23 cellular contexts compared by ENCODE assay signal in genomic region chr4:109952612-109953011, GRCh38. TPM values are rescaled to one million over a fixed set of nuclear protein-coding genes. Genes with fewer than 3 reads are reported as not detected.
DNase-seq lines count a peak whose midpoint lies in the region; ATAC-seq and TF ChIP-seq lines count a peak whose summit lies in the region.
"Had no signal": no experiment of that assay in that cellular context is flagged by ENCODE, and none has a peak within 500 bp of the region (broad histone marks: within the 10 kb centered on the region; RNA-seq: fewer than 3 reads in every experiment).

No MANE protein-coding gene starts in this region.

- TF ChIP-seq POLR2A in HCT116 (IDR thresholded peaks at IDR 0.05; ENCODE audit: borderline replicate concordance, extremely low read depth, insufficient read depth, insufficient read length), result no peak
- TF ChIP-seq POLR2A in body of pancreas (IDR thresholded peaks at IDR 0.05), result no peak

- CTCF ChIA-PET in HCT116 (lab: Charles Lee), result no interaction called here

- H4K20me1 ChIP-seq in HCT116 (ENCODE audit: insufficient read depth), result no peaks in the 10 kb centered on the region

- H3K4me3 Mint-ChIP-seq in nephron progenitor cell, result no peak overlapping the region
- H3K4me3 Mint-ChIP-seq: CD4-positive, CD25-positive, alpha-beta regulatory T cell; CD8-positive, alpha-beta memory T cell; IgD-negative memory B cell had no signal

- no peaks in the 10 kb centered on the region for H3K79me2 ChIP-seq in HCT116 (ENCODE audit: insufficient read depth, low read length)

- POLR2A ChIA-PET in HCT116 (lab: Charles Lee), result no interaction called here

- no peaks in the 10 kb centered on the region for H3K36me3 Mint-ChIP-seq in nephron progenitor cell (ENCODE audit: low read depth)
- H3K36me3 Mint-ChIP-seq: CD4-positive, CD25-positive, alpha-beta regulatory T cell; CD8-positive, alpha-beta memory T cell; IgD-negative memory B cell had no signal

- no peaks in the 10 kb centered on the region for H3K27me3 Mint-ChIP-seq in nephron progenitor cell (ENCODE audit: low read depth, poor library complexity)
- H3K27me3 Mint-ChIP-seq: IgD-negative memory B cell had no signal

- no peaks in the 10 kb centered on the region for H3K9me2 ChIP-seq in HCT116 (ENCODE audit: insufficient read depth)

- intact Hi-C loops in HCT116 (cut with micrococcal nuclease) (no loop called here), body of pancreas (cut with DNase I) (no loop called here)

- no peak overlapping the region for H2AFZ ChIP-seq in HCT116 (ENCODE audit: low read depth, low read length, poor library complexity, severe bottlenecking)

- no peaks in the 10 kb centered on the region for H3K4me1 Mint-ChIP-seq in nephron progenitor cell
- H3K4me1 Mint-ChIP-seq: CD4-positive, CD25-positive, alpha-beta regulatory T cell; IgD-negative memory B cell had no signal

- DNase-seq in HCT116 (ENCODE audit: low read depth, low spot score), result no peak
- DNase-seq in body of pancreas, result no peak
- DNase-seq in foreskin keratinocyte, result no peak
- DNase-seq in NCI-H2029 treated with DMSO at 0.1 percent for 48 hours (lab: John Stamatoyannopoulos, UW), result no peak
- DNase-seq in nephron progenitor cell, result no peak
- no peak for DNase-seq in glomerular visceral epithelial cell (ENCODE audit: extremely low spot score)
- no peak for DNase-seq in activated naive CD4-positive, alpha-beta T cell (lab: John Stamatoyannopoulos, UW)
- DNase-seq: ACHN; BE2C; C1 segment of cervical spinal cord; CD4-positive, CD25-positive, alpha-beta regulatory T cell; CD8-positive, alpha-beta memory T cell; COR-L47; DMS 273 treated with DMSO at 0.1 percent for 48 hours; DMS53; DND-41; EL; HCEC 1CT had no signal

- no peak overlapping the region for H3K27ac Mint-ChIP-seq in nephron progenitor cell
- H3K27ac Mint-ChIP-seq: CD4-positive, CD25-positive, alpha-beta regulatory T cell; CD8-positive, alpha-beta memory T cell; IgD-negative memory B cell had no signal

- H3K4me1 ChIP-seq in HCT116 (ENCODE audit: control insufficient read depth in 1 of 2, insufficient read depth in 2 of 2, low read length in 2 of 2), result no peaks in the 10 kb centered on the region
- peaks cover 12% of the 10 kb centered on the region for H3K4me1 ChIP-seq in HUES48 (ENCODE audit: control insufficient read depth, insufficient read depth, low read length)
- H3K4me1 ChIP-seq in body of pancreas, result peaks cover 28% of the 10 kb centered on the region
- H3K4me1 ChIP-seq in foreskin keratinocyte, result peaks cover 7% of the 10 kb centered on the region
- H3K4me1 ChIP-seq: BE2C had no signal

- H3K9me3 Mint-ChIP-seq in nephron progenitor cell, result no peaks in the 10 kb centered on the region
- H3K9me3 Mint-ChIP-seq: CD8-positive, alpha-beta memory T cell; IgD-negative memory B cell had no signal

- RAD21 ChIA-PET in HCT116 (lab: Charles Lee; ENCODE audit: low non-redundant PET in 1 of 2, low total read pairs in 2 of 2, uncharacterized antibody in 2 of 2, unreplicated experiment in 2 of 2), result no interaction called here

- H3K27ac ChIP-seq in HCT116 (ENCODE audit: low read depth, low read length), result no peak overlapping the region
- peak overlapping the region; percentile 12 for H3K27ac ChIP-seq in HUES48 (ENCODE audit: low read depth, low read length)
- peak overlapping the region in 3 of 4 donors; percentile 38 to 64 (median 40) for H3K27ac ChIP-seq in body of pancreas
- H3K27ac ChIP-seq in foreskin keratinocyte, result no peak overlapping the region

- H3K36me3 ChIP-seq in HCT116 (ENCODE audit: control insufficient read depth in 1 of 2, insufficient read depth in 2 of 2, low read length in 2 of 2), result no peaks in the 10 kb centered on the region
- no peaks in the 10 kb centered on the region for H3K36me3 ChIP-seq in HUES48 (ENCODE audit: control insufficient read depth, insufficient read depth, low read length)
- no peaks in the 10 kb centered on the region for H3K36me3 ChIP-seq in body of pancreas (replicated peaks in 1 of 2; ENCODE audit: insufficient read depth in 1 of 2, low read depth in 2 of 2)
- H3K36me3 ChIP-seq: BE2C had no signal

- BruUV-seq in HCT116 (replicated peaks; lab: Mats Ljungman, UMichigan), result no TSS peak

- 0 out of 2 replicates have a peak, but pooled peaks have one; percentile 11 for TF ChIP-seq RAD21 in HCT116 (IDR thresholded peaks at IDR 0.05; ENCODE audit: low read depth)

- no peaks in the 10 kb centered on the region for H3K27me3 ChIP-seq in HCT116 (ENCODE audit: insufficient read depth, low read length)
- H3K27me3 ChIP-seq in HUES48 (ENCODE audit: control insufficient read depth, insufficient read depth, low read length), result no peaks in the 10 kb centered on the region
- no peaks in the 10 kb centered on the region for H3K27me3 ChIP-seq in body of pancreas
- H3K27me3 ChIP-seq in foreskin keratinocyte, result no peaks in the 10 kb centered on the region
- H3K27me3 ChIP-seq: BE2C had no signal

- whole genome bisulfite sequencing in body of pancreas, 2 donors, result 27 to 29% methylated on average over 1 of the region's 1 CpG

- no peak overlapping the region for H3K9ac ChIP-seq in HCT116 (ENCODE audit: low read length)
- no peak overlapping the region for H3K9ac ChIP-seq in HUES48 (ENCODE audit: low read depth, low read length)

- H3K4me2 ChIP-seq in HCT116 (ENCODE audit: low read length), result no peak overlapping the region

- H3K9me3 ChIP-seq in HCT116 (ENCODE audit: control insufficient read depth in 1 of 2, insufficient read depth in 1 of 2, low read depth in 1 of 2, low read length in 2 of 2), result no peaks in the 10 kb centered on the region
- H3K9me3 ChIP-seq in HUES48 (ENCODE audit: control insufficient read depth, insufficient read depth, low read length), result no peaks in the 10 kb centered on the region
- H3K9me3 ChIP-seq in body of pancreas, result no peaks in the 10 kb centered on the region
- H3K9me3 ChIP-seq: BE2C had no signal

- TF ChIP-seq CTCF in HCT116 (IDR thresholded peaks at IDR 0.05 in 2 of 3, conservative IDR thresholded peaks at IDR 0.05 in 1 of 3; ENCODE audit: borderline replicate concordance in 1 of 3, insufficient read depth in 1 of 3, low read depth in 2 of 3, low read length in 2 of 3) (no peak), body of pancreas (IDR thresholded peaks at IDR 0.05) (no peak), foreskin keratinocyte (conservative IDR thresholded peaks at IDR 0.05) (peak; percentile 16), nephron progenitor cell (IDR thresholded peaks at IDR 0.05) (no peak)

- H3K4me3 ChIP-seq in HCT116 (replicated peaks in 1 of 2; ENCODE audit: low read depth in 1 of 2, low read length in 2 of 2), result no peak overlapping the region
- H3K4me3 ChIP-seq in HUES48 (ENCODE audit: low read depth, low read length), result no peak overlapping the region
- no peak overlapping the region for H3K4me3 ChIP-seq in body of pancreas
- H3K4me3 ChIP-seq: GM12878 had no signal

- ATAC-seq in HCT116 (no peak), body of pancreas (no peak), foreskin keratinocyte (no peak)
- ATAC-seq: GM12878, HepG2 had no signal

TF ChIP-seq in HCT116, 20 proteins besides CTCF, POLR2A, EP300 and RAD21:
- no peak for TF ChIP-seq JUND (IDR thresholded peaks at IDR 0.05)
- TF ChIP-seq EZH2 (IDR thresholded peaks at IDR 0.05), result no peak
- TF ChIP-seq ZNF274 (IDR thresholded peaks at IDR 0.05; ENCODE audit: low read depth, low read length), result no peak
- TF ChIP-seq YY1 (IDR thresholded peaks at IDR 0.05; ENCODE audit: extremely low read depth, insufficient replicate concordance, low read depth, low read length), result no peak
- TF ChIP-seq REST (IDR thresholded peaks at IDR 0.05; ENCODE audit: low read depth), result no peak
- TF ChIP-seq MAX (IDR thresholded peaks at IDR 0.05), result no peak
- TF ChIP-seq SP1 (IDR thresholded peaks at IDR 0.05; ENCODE audit: low read depth), result no peak
- no peak for TF ChIP-seq TCF7L2 (IDR thresholded peaks at IDR 0.05; ENCODE audit: borderline replicate concordance, extremely low read depth, insufficient read depth, insufficient read length)
- TF ChIP-seq ELF1 (IDR thresholded peaks at IDR 0.05; ENCODE audit: borderline replicate concordance, low read depth), result no peak
- TF ChIP-seq EZH2phosphoT487 (IDR thresholded peaks at IDR 0.05; ENCODE audit: borderline replicate concordance), result no peak

RNA-seq across cellular contexts. Expression of gene EGF, which starts 39.9 kb away (rescaled TPM):
- 0.57 TPM for total RNA-seq in HCT116 (2021; ENCODE audit: unreplicated experiment)
- polyA plus RNA-seq in HCT116 (2012), result 0.46 and 0.62 TPM in 2 replicates
- total RNA-seq in body of pancreas, result 10 to 100 TPM; 44.1 to 51.1 TPM
- total RNA-seq in foreskin keratinocyte, result 0.60 and 1.1 TPM in 2 replicates
- polyA plus RNA-seq in foreskin keratinocyte, result 0.08 and 0.30 TPM in 2 replicates
- total RNA-seq: CD8-positive, alpha-beta memory T cell; G401 had no signal
- polyA plus RNA-seq: CD4-positive, CD25-positive, alpha-beta regulatory T cell; CD8-positive, alpha-beta memory T cell had no signal

Comparison
In these comparisons a context has a peak if more than half of its experiments do, and no peak if none do; other contexts are left out.
1. H3K27ac ChIP-seq: peak in HUES48 (single experiment) and body of pancreas (3 of 4); none in HCT116 (single experiment) and foreskin keratinocyte (single experiment).
2. RNA of gene EGF, which starts 39.9 kb away (total RNA-seq): 44.1 to 51.1 TPM in body of pancreas; 0.60 to 1.1 TPM in foreskin keratinocyte and 0.57 TPM in HCT116 (single experiment); every median in the first group is over 10 times any median in the second.